ENCODE assay signal across 32 cellular contexts in the genomic region with DNA sequence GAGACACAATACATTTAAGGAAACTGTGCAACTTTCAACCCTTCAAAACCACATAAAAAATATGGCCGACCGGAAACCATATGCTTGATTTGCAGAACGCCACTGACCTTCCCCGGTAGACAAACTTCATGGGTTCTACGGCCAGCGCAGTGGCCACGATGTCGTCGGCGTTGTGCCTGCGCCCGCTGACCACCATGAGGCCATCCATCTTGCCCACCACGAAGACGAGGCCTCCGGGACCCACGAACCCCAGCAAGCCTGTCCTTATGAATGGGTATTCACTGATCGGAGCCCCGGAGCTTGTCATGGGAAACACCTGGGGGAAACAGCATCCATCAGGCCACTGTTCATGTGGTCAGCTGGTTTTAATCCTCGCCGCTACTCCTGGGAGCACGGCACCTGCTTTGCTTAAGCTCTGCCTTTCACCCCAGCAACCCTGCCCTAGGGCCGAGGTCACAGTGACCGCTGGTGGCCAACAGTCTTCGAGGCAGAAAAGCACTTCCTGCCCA.
"Had no signal": no experiment of that assay in that cellular context is flagged by ENCODE, and none has a peak within 500 bp of the region (broad histone marks: within the 10 kb centered on the region; RNA-seq: fewer than 3 reads in every experiment).

No MANE protein-coding gene starts in this region.

- H3K4me3 ChIP-seq: coronary artery, dorsolateral prefrontal cortex, gastroesophageal sphincter had no signal

- H3K27ac ChIP-seq: brain microvascular endothelial cell, coronary artery, dorsolateral prefrontal cortex, foreskin keratinocyte, gastroesophageal sphincter had no signal

- H3K4me3 Mint-ChIP-seq: activated CD4-positive, alpha-beta memory T cell treated with anti-CD3 and anti-CD28 coated beads for 36 hours; activated CD4-positive, alpha-beta T cell treated with anti-CD3 and anti-CD28 coated beads for 36 hours; activated CD4-positive, alpha-beta T cell treated with anti-CD3 and anti-CD28 coated beads, Interleukin-2, amount 10 ng/mL, durations not matched to agents 24 days and 14 days; activated CD8-positive, alpha-beta memory T cell treated with anti-CD3 and anti-CD28 coated beads, Interleukin-2, amount 10 ng/mL, durations not matched to agents 7 days and 5 days; activated CD8-positive, alpha-beta T cell treated with anti-CD3 and anti-CD28 coated beads, Interleukin-2, amount 10 ng/mL, durations not matched to agents 7 days and 5 days; activated naive CD8-positive, alpha-beta T cell; activated T-helper 1 cell treated with anti-CD3 and anti-CD28 coated beads, Interleukin-12 subunit alpha, Interleukin-12 subunit beta, Interleukin-2, Interleukin-4 antibody, amounts not matched to agents 30 ng/mL and 10 ng/mL and 1 ng/mL, durations not matched to agents 14 hours and 24 hours and 36 hours; central memory CD8-positive, alpha-beta T cell; dendritic cell treated with granulocyte-macrophage colony-stimulating factor and Interleukin-4, amounts not matched to agents 40 ng/mL and 50 ng/mL, for 4 days; endodermal cell; T-helper 17 cell; T-helper 2 cell treated with Interferon-gamma antibody and Interleukin-4, amounts not matched to agents 5 μg/mL and 100 μg/mL, for 36 hours had no signal

- H3K36me3 Mint-ChIP-seq: activated CD8-positive, alpha-beta memory T cell treated with anti-CD3 and anti-CD28 coated beads, Interleukin-2, amount 10 ng/mL, durations not matched to agents 7 days and 5 days had no signal

- ATAC-seq: activated CD4-positive, alpha-beta T cell treated with anti-CD3 and anti-CD28 coated beads for 36 hours; activated CD8-positive, alpha-beta memory T cell treated with anti-CD3 and anti-CD28 coated beads, Interleukin-2, amount 10 ng/mL, durations not matched to agents 7 days and 5 days; activated CD8-positive, alpha-beta T cell treated with anti-CD3 and anti-CD28 coated beads, Interleukin-2, amount 10 ng/mL, durations not matched to agents 7 days and 5 days; esophagus mucosa; foreskin keratinocyte; gastroesophageal sphincter; T-helper 17 cell had no signal

- H3K9me3 ChIP-seq: gastroesophageal sphincter had no signal

- H3K4me1 ChIP-seq: foreskin keratinocyte had no signal

- H3K27me3 ChIP-seq: brain microvascular endothelial cell, dorsolateral prefrontal cortex, foreskin keratinocyte, gastroesophageal sphincter had no signal

- H3K27ac Mint-ChIP-seq: activated CD4-positive, alpha-beta memory T cell treated with anti-CD3 and anti-CD28 coated beads for 36 hours; activated CD4-positive, alpha-beta T cell treated with anti-CD3 and anti-CD28 coated beads for 36 hours; activated CD4-positive, alpha-beta T cell treated with anti-CD3 and anti-CD28 coated beads, Interleukin-2, amount 10 ng/mL, durations not matched to agents 24 days and 14 days; activated CD8-positive, alpha-beta memory T cell treated with anti-CD3 and anti-CD28 coated beads, Interleukin-2, amount 10 ng/mL, durations not matched to agents 7 days and 5 days; activated CD8-positive, alpha-beta T cell treated with anti-CD3 and anti-CD28 coated beads, Interleukin-2, amount 10 ng/mL, durations not matched to agents 7 days and 5 days; activated naive CD8-positive, alpha-beta T cell; activated T-helper 1 cell treated with anti-CD3 and anti-CD28 coated beads, Interleukin-12 subunit alpha, Interleukin-12 subunit beta, Interleukin-2, Interleukin-4 antibody, amounts not matched to agents 30 ng/mL and 10 ng/mL and 1 ng/mL, durations not matched to agents 14 hours and 24 hours and 36 hours; activated T-helper 2 cell treated with anti-CD3 and anti-CD28 coated beads, Interferon-gamma antibody, Interleukin-2, Interleukin-4, amounts not matched to agents 10 μg/mL and 5 μg/mL and 100 μg/mL, durations not matched to agents 14 hours and 24 hours and 36 hours; dendritic cell treated with granulocyte-macrophage colony-stimulating factor and Interleukin-4, amounts not matched to agents 40 ng/mL and 50 ng/mL, for 4 days; endodermal cell; T-helper 17 cell; T-helper 2 cell treated with Interferon-gamma antibody and Interleukin-4, amounts not matched to agents 5 μg/mL and 100 μg/mL, for 36 hours had no signal

- H3K9me3 Mint-ChIP-seq: activated CD4-positive, alpha-beta memory T cell treated with anti-CD3 and anti-CD28 coated beads for 36 hours; activated CD4-positive, alpha-beta T cell treated with anti-CD3 and anti-CD28 coated beads, Interleukin-2, amount 10 ng/mL, durations not matched to agents 24 days and 14 days; activated T-helper 1 cell treated with anti-CD3 and anti-CD28 coated beads, Interleukin-12 subunit alpha, Interleukin-12 subunit beta, Interleukin-2, Interleukin-4 antibody, amounts not matched to agents 30 ng/mL and 10 ng/mL and 1 ng/mL, durations not matched to agents 14 hours and 24 hours and 36 hours; activated T-helper 2 cell treated with anti-CD3 and anti-CD28 coated beads, Interferon-gamma antibody, Interleukin-2, Interleukin-4, amounts not matched to agents 10 μg/mL and 5 μg/mL and 100 μg/mL, durations not matched to agents 14 hours and 24 hours and 36 hours; central memory CD8-positive, alpha-beta T cell; dendritic cell treated with granulocyte-macrophage colony-stimulating factor and Interleukin-4, amounts not matched to agents 40 ng/mL and 50 ng/mL, for 4 days; endodermal cell; T-helper 2 cell treated with Interferon-gamma antibody and Interleukin-4, amounts not matched to agents 5 μg/mL and 100 μg/mL, for 36 hours had no signal

- DNase-seq: activated CD4-positive, alpha-beta memory T cell treated with anti-CD3 and anti-CD28 coated beads for 36 hours; activated CD4-positive, alpha-beta T cell treated with anti-CD3 and anti-CD28 coated beads for 36 hours; activated CD4-positive, alpha-beta T cell treated with anti-CD3 and anti-CD28 coated beads, Interleukin-2, amount 10 ng/mL, durations not matched to agents 24 days and 14 days; activated CD4-positive, CD25-positive, alpha-beta regulatory T cell; activated CD4-positive, CD25-positive, alpha-beta regulatory T cell treated with anti-CD3 and anti-CD28 coated beads, Interleukin-2, amount 50 U/mL, for 72 hours; activated CD8-positive, alpha-beta memory T cell treated with anti-CD3 and anti-CD28 coated beads, Interleukin-2, amount 10 ng/mL, durations not matched to agents 7 days and 5 days; activated CD8-positive, alpha-beta memory T cell treated with anti-CD3 and anti-CD28 coated beads, Interleukin-2, amount 50 U/mL, for 4 hours; activated CD8-positive, alpha-beta T cell treated with anti-CD3 and anti-CD28 coated beads, Interleukin-2, amount 10 ng/mL, durations not matched to agents 7 days and 5 days; activated effector memory CD4-positive, alpha-beta T cell treated with anti-CD3 and anti-CD28 coated beads, Interleukin-2, amount 50 U/mL, for 16 hours; activated naive CD4-positive, alpha-beta T cell treated with anti-CD3 and anti-CD28 coated beads, Interleukin-2, amount 50 U/mL, for 16 hours; activated naive CD4-positive, alpha-beta T cell treated with Interleukin-2 at 50 U/mL for 16 hours; activated T-cell treated with anti-CD3 and anti-CD28 coated beads, Interleukin-2, amount 50 U/mL, for 1 hour; activated T-cell treated with anti-CD3 and anti-CD28 coated beads, Interleukin-2, amount 50 U/mL, for 48 hours; amniotic stem cell; anterior cingulate cortex; brain microvascular endothelial cell; effector memory CD4-positive, alpha-beta T cell; endodermal cell; foreskin keratinocyte; T-helper 1 cell; T-helper 17 cell; T1000 had no signal

- H3K27me3 Mint-ChIP-seq: activated CD4-positive, alpha-beta memory T cell treated with anti-CD3 and anti-CD28 coated beads for 36 hours; activated CD4-positive, alpha-beta T cell treated with anti-CD3 and anti-CD28 coated beads for 36 hours; activated CD4-positive, alpha-beta T cell treated with anti-CD3 and anti-CD28 coated beads, Interleukin-2, amount 10 ng/mL, durations not matched to agents 24 days and 14 days; activated CD8-positive, alpha-beta memory T cell treated with anti-CD3 and anti-CD28 coated beads, Interleukin-2, amount 10 ng/mL, durations not matched to agents 7 days and 5 days; activated naive CD8-positive, alpha-beta T cell; central memory CD8-positive, alpha-beta T cell; T-helper 17 cell had no signal

- H3K4me1 Mint-ChIP-seq: activated CD4-positive, alpha-beta T cell treated with anti-CD3 and anti-CD28 coated beads for 36 hours; activated CD4-positive, alpha-beta T cell treated with anti-CD3 and anti-CD28 coated beads, Interleukin-2, amount 10 ng/mL, durations not matched to agents 24 days and 14 days; activated CD8-positive, alpha-beta memory T cell treated with anti-CD3 and anti-CD28 coated beads, Interleukin-2, amount 10 ng/mL, durations not matched to agents 7 days and 5 days; central memory CD8-positive, alpha-beta T cell had no signal
